ENCODE assay signal across 9 cellular contexts in genomic region chr2:73110622-73111299, GRCh38. TPM values are rescaled to one million over a fixed set of nuclear protein-coding genes. Genes with fewer than 3 reads are reported as not detected.
DNase-seq lines count a peak whose midpoint lies in the region; ATAC-seq and TF ChIP-seq lines count a peak whose summit lies in the region.
"Had no signal": no experiment of that assay in that cellular context is flagged by ENCODE, and none has a peak within 500 bp of the region (broad histone marks: within the 10 kb centered on the region; RNA-seq: fewer than 3 reads in every experiment).

No MANE protein-coding gene starts in this region.

- no peak overlapping the region for H2AFZ ChIP-seq in ACC112 (ENCODE audit: low read length, unreplicated experiment)

- H3K27me3 ChIP-seq in ACC112 (ENCODE audit: insufficient read depth, low read length) (no peaks in the 10 kb centered on the region), colonic mucosa (no peaks in the 10 kb centered on the region), mucosa of rectum (ENCODE audit: control insufficient read depth in 2 of 2, insufficient read depth in 2 of 2, low read length in 2 of 2) (no peaks in the 10 kb centered on the region)

- in situ Hi-C loops in KBM-7 (cut with MboI; ENCODE audit: low pct_unique_long_range_greater_than_20kb, low sequenced_read_pairs), result no loop called here

- ATAC-seq in HG03354 (IDR thresholded peaks at IDR 0.05; ENCODE audit: poor library complexity, severe bottlenecking, unreplicated experiment) (no peak), HG03460 (IDR thresholded peaks at IDR 0.05; ENCODE audit: unreplicated experiment) (no peak)

- DNase-seq in HT-29 (ENCODE audit: low spot score) (peak; percentile 10), colonic mucosa (peak; percentile 51), KBM-7 (no peak), SK-N-DZ (ENCODE audit: low spot score) (no peak)
- DNase-seq: stimulated activated CD4-positive, alpha-beta T cell treated with anti-CD3 and anti-CD28 coated beads, Interleukin-4, amount 100 ng/mL, for 24 hours had no signal

- TF ChIP-seq CTCF in colonic mucosa (IDR thresholded peaks at IDR 0.05), result no peak

- H3K4me3 ChIP-seq in ACC112 (ENCODE audit: low read depth, low read length) (peak overlapping the region; percentile 96), colonic mucosa (peak overlapping the region; percentile 83), mucosa of rectum (ENCODE audit: low read length in 2 of 2) (peak overlapping the region; percentile 73 to 76)

- H3K9ac ChIP-seq in colonic mucosa (ENCODE audit: low read depth in 2 of 2, low read length in 2 of 2) (peak overlapping the region in 1 of 2 donors; percentile 86), mucosa of rectum (ENCODE audit: low read depth in 1 of 2, low read length in 2 of 2) (peak overlapping the region; percentile 74 to 86)

- H3K9me3 ChIP-seq in colonic mucosa (no peaks in the 10 kb centered on the region), mucosa of rectum (ENCODE audit: control insufficient read depth in 2 of 2, low read length in 2 of 2) (no peaks in the 10 kb centered on the region)

- H3K27ac ChIP-seq in ACC112 (ENCODE audit: low read depth, low read length) (peak overlapping the region; percentile 80), colonic mucosa (peak overlapping the region; percentile 70), mucosa of rectum (ENCODE audit: low read depth in 2 of 2, low read length in 2 of 2) (peak overlapping the region in 1 of 2 donors; percentile 67)

- H3K36me3 ChIP-seq in ACC112 (ENCODE audit: insufficient read depth, low read length), result no peaks in the 10 kb centered on the region
- H3K36me3 ChIP-seq in colonic mucosa, result no peaks in the 10 kb centered on the region
- H3K36me3 ChIP-seq in mucosa of rectum (ENCODE audit: control insufficient read depth in 2 of 2, insufficient read depth in 2 of 2, low read length in 2 of 2), result no peaks in the 10 kb centered on the region

- H3K79me2 ChIP-seq in ACC112 (ENCODE audit: control insufficient read depth, insufficient read depth, low read length, unreplicated experiment), result peaks cover 68% of the 10 kb centered on the region

- H3K4me1 ChIP-seq in ACC112 (ENCODE audit: control insufficient read depth, insufficient read depth, low read length, unreplicated experiment) (peaks cover 46% of the 10 kb centered on the region), colonic mucosa (no peaks in the 10 kb centered on the region), mucosa of rectum (ENCODE audit: control insufficient read depth in 2 of 2, insufficient read depth in 2 of 2, low read length in 2 of 2) (peaks cover 18 to 19% of the 10 kb centered on the region in 2 donors)

- intact Hi-C loops in colonic mucosa (cut with DNase I), result no loop called here

RNA-seq across cellular contexts. Expression of gene RAB11FIP5, which starts 2.0 kb away (rescaled TPM):
- 13.9 and 14.6 TPM in 2 replicates for total RNA-seq in HT-29 (2014; rRNA removed; shearing (Covaris generic))
- total RNA-seq in colonic mucosa, result 10 to 100 TPM; 17.8 to 33.7 TPM
- polyA plus RNA-seq in SK-N-DZ (2014; cell fraction: cytosol; rRNA removed), result 7.7 and 9.7 TPM in 2 replicates
- 5.4 and 7.2 TPM in 2 replicates for polyA plus RNA-seq in SK-N-DZ (2014; cell fraction: nucleus; rRNA removed)

RNA-seq across cellular contexts. Expression of gene SFXN5, which starts 39.2 kb away (rescaled TPM):
- 48.3 and 49.4 TPM in 2 replicates for total RNA-seq in HT-29 (2014; rRNA removed; shearing (Covaris generic))
- total RNA-seq in colonic mucosa, result 10 to 100 TPM; 16.1 to 26.4 TPM
- polyA plus RNA-seq in SK-N-DZ (2014; cell fraction: cytosol; rRNA removed), result 10.3 and 14.5 TPM in 2 replicates
- polyA plus RNA-seq in SK-N-DZ (2014; cell fraction: nucleus; rRNA removed), result 29.5 and 36.3 TPM in 2 replicates

Comparison
In these comparisons a context has a peak if more than half of its experiments do, and no peak if none do; other contexts are left out.
1. DNase-seq: peak in HT-29 (single experiment) and colonic mucosa (single experiment); none in KBM-7 (single experiment) and SK-N-DZ (single experiment).
2. Peak in every context shown above with its lines, with median percentiles within 50 percentile points of each other: H3K4me3 ChIP-seq.